ENCODE assay signal across 8 cellular contexts in the genomic region with DNA sequence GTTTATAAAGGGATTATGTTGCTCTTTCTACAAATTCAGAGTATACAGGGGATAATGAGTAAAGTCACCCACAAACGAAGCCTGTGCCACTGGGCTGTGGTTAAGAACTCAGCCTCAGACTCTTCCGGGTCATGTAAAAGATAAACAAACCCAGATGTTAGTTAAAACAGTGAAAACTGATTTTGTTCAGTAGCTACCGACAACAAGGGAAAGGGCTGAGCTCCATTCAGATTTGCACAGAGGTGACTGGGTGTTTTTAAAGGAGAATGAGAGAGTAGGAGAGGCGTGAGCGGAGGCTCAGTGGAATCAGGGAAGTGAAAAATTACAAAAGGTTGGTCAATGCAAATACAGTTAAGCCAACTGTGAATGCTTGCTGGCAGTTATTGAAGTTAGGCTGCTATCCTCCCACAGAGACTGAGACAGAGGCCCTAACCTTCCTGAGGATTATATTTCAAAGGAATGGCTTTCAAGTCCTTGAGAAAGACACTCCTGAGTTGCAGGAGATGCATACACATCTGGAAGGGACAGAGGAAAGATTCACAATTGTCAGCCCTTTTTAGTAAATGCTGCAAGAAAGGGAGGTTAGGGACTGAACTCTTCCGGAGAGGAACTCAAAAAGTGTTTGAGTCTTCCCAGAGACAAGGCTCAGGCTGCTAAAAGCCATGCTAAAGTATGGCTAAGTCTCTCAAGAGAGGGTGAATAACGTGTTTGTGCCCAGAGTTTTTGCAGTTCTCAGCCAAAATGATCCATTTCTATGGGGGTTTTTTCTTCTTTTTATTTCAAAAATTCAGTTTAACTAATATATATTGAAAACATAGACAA. TPM values are rescaled to one million over a fixed set of nuclear protein-coding genes. Genes with fewer than 3 reads are reported as not detected.
DNase-seq lines count a peak whose midpoint lies in the region; ATAC-seq and TF ChIP-seq lines count a peak whose summit lies in the region.

No MANE protein-coding gene starts in this region.

- no peak overlapping the region for H3K4me3 Mint-ChIP-seq in activated CD8-positive, alpha-beta T cell treated with anti-CD3 and anti-CD28 coated beads, Interleukin-2, amount 10 ng/mL, durations not matched to agents 7 days and 5 days
- peak overlapping the region in 9 of 10 donors; percentile 23 to 71 (median 51) for H3K4me3 Mint-ChIP-seq in naive thymus-derived CD8-positive, alpha-beta T cell

- DNase-seq in activated CD8-positive, alpha-beta T cell treated with anti-CD3 and anti-CD28 coated beads, Interleukin-2, amount 10 ng/mL, durations not matched to agents 7 days and 5 days = no peak
- peak in 2 of 10 donors; percentile 16 to 20 for DNase-seq in naive thymus-derived CD8-positive, alpha-beta T cell
- DNase-seq in ureter (ENCODE audit: low spot score) (no peak), tibial nerve (ENCODE audit: low spot score in 2 of 2) (no peak), substantia nigra (lab: John Stamatoyannopoulos, UW) (no peak)

- H3K9me3 ChIP-seq in HUES64 (ENCODE audit: insufficient read depth, low read depth, low read length) = no peaks in the 10 kb centered on the region
- H3K9me3 ChIP-seq in tibial nerve = no peaks in the 10 kb centered on the region

- H3K9me3 Mint-ChIP-seq in activated CD8-positive, alpha-beta T cell treated with anti-CD3 and anti-CD28 coated beads, Interleukin-2, amount 10 ng/mL, durations not matched to agents 7 days and 5 days (ENCODE audit: insufficient read depth) = no peaks in the 10 kb centered on the region
- H3K9me3 Mint-ChIP-seq in naive thymus-derived CD8-positive, alpha-beta T cell = peaks cover 0 to 3% (median 0%) of the 10 kb centered on the region in 9 donors

- CTCF ChIA-PET in activated CD8-positive, alpha-beta T cell treated with anti-CD3 and anti-CD28 coated beads, Interleukin-2, amount 10 ng/mL, durations not matched to agents 7 days and 5 days (lab: Charles Lee) = interaction anchor here (0.6 kb wide), 1 partner anchor 15 kb away, joined by 3 read pairs; no protein-coding TSS in a partner anchor

- H3K27ac Mint-ChIP-seq in activated CD8-positive, alpha-beta T cell treated with anti-CD3 and anti-CD28 coated beads, Interleukin-2, amount 10 ng/mL, durations not matched to agents 7 days and 5 days = peak overlapping the region; percentile 35
- H3K27ac Mint-ChIP-seq in naive thymus-derived CD8-positive, alpha-beta T cell = peak overlapping the region; percentile 9 to 86 (median 72)

- peaks cover 10% of the 10 kb centered on the region for H3K4me1 Mint-ChIP-seq in activated CD8-positive, alpha-beta T cell treated with anti-CD3 and anti-CD28 coated beads, Interleukin-2, amount 10 ng/mL, durations not matched to agents 7 days and 5 days (ENCODE audit: low read depth)
- peaks cover 4 to 20% (median 12%) of the 10 kb centered on the region in 4 donors for H3K4me1 Mint-ChIP-seq in naive thymus-derived CD8-positive, alpha-beta T cell

- TF ChIP-seq EP300 in tibial nerve (IDR thresholded peaks at IDR 0.05) = no peak

- POLR2A ChIA-PET in activated CD8-positive, alpha-beta T cell treated with anti-CD3 and anti-CD28 coated beads, Interleukin-2, amount 10 ng/mL, durations not matched to agents 7 days and 5 days (lab: Charles Lee) = no interaction called here
- POLR2A ChIA-PET in naive thymus-derived CD8-positive, alpha-beta T cell (lab: Charles Lee) = interaction anchor here (0.6 kb wide), 1 partner anchor 118 kb away, joined by 5 read pairs; no protein-coding TSS in a partner anchor

- TF ChIP-seq POLR2A in tibial nerve (IDR thresholded peaks at IDR 0.05) = no peak

- WGBS in HUES64 = 39% methylated on average over 7 of the region's 7 CpGs
- 38 to 40% methylated on average over 7 of the region's 7 CpGs for WGBS in tibial nerve, 2 donors

- H3K27me3 Mint-ChIP-seq in activated CD8-positive, alpha-beta T cell treated with anti-CD3 and anti-CD28 coated beads, Interleukin-2, amount 10 ng/mL, durations not matched to agents 7 days and 5 days (ENCODE audit: low read depth) = no peaks in the 10 kb centered on the region
- H3K27me3 Mint-ChIP-seq in naive thymus-derived CD8-positive, alpha-beta T cell = no peaks in the 10 kb centered on the region

- ATAC-seq in GM18499 (IDR thresholded peaks at IDR 0.05; ENCODE audit: insufficient read depth, unreplicated experiment) (peak; percentile 99), GM21723 (IDR thresholded peaks at IDR 0.05; ENCODE audit: unreplicated experiment) (peak; percentile 95)
- peak; percentile 57 for ATAC-seq in activated CD8-positive, alpha-beta T cell treated with anti-CD3 and anti-CD28 coated beads, Interleukin-2, amount 10 ng/mL, durations not matched to agents 7 days and 5 days
- ATAC-seq in naive thymus-derived CD8-positive, alpha-beta T cell = peak; percentile 55 to 70

- H3K4me3 ChIP-seq in HUES64 (ENCODE audit: low read length) = no peak overlapping the region
- H3K4me3 ChIP-seq in tibial nerve = no peak overlapping the region

- H3K27me3 ChIP-seq in HUES64 (ENCODE audit: insufficient read depth, low read length) (no peaks in the 10 kb centered on the region), tibial nerve (no peaks in the 10 kb centered on the region)

- no peaks in the 10 kb centered on the region for H3K36me3 ChIP-seq in HUES64 (ENCODE audit: insufficient read depth, low read length)
- H3K36me3 ChIP-seq in tibial nerve = no peaks in the 10 kb centered on the region

- H3K27ac ChIP-seq in HUES64 (ENCODE audit: low read depth, low read length) (peak overlapping the region; percentile 54; the same call in 1 of the 2 replicates), tibial nerve (peak overlapping the region in 1 of 4 donors; percentile 47), substantia nigra (ENCODE audit: low read depth, low read length, poor library complexity, severe bottlenecking) (no peak overlapping the region)

- no peak for TF ChIP-seq CTCF in tibial nerve (IDR thresholded peaks at IDR 0.05)

- H3K36me3 Mint-ChIP-seq in activated CD8-positive, alpha-beta T cell treated with anti-CD3 and anti-CD28 coated beads, Interleukin-2, amount 10 ng/mL, durations not matched to agents 7 days and 5 days (ENCODE audit: low read depth) = no peaks in the 10 kb centered on the region
- H3K36me3 Mint-ChIP-seq in naive thymus-derived CD8-positive, alpha-beta T cell = peaks cover 0 to 3% (median 0%) of the 10 kb centered on the region in 3 donors

- H3K4me1 ChIP-seq in HUES64 (ENCODE audit: insufficient read depth, low read length) = peaks cover 17% of the 10 kb centered on the region
- peaks cover 0 to 7% (median 1%) of the 10 kb centered on the region in 4 donors for H3K4me1 ChIP-seq in tibial nerve

- no peak overlapping the region for H3K9ac ChIP-seq in HUES64 (ENCODE audit: low read depth, low read length)

RNA-seq across cellular contexts. Expression of a gene that starts 29.8 kb away (rescaled TPM):
- 1.8 TPM for polyA plus RNA-seq in HUES64 (2013, experiment 1 of 2)
- polyA plus RNA-seq in HUES64 (2013, experiment 2 of 2) = 2.4 TPM
- under 1 TPM in 1 of 2 experiments, not detected in 1; 0.29 TPM for total RNA-seq in activated CD8-positive, alpha-beta T cell treated with anti-CD3 and anti-CD28 coated beads, Interleukin-2, amount 10 ng/mL, durations not matched to agents 7 days and 5 days
- total RNA-seq in naive thymus-derived CD8-positive, alpha-beta T cell = 1 to 10 TPM in 1 of 2 experiments, under 1 TPM in 1; 0.75 to 1.2 TPM
- polyA plus RNA-seq in naive thymus-derived CD8-positive, alpha-beta T cell = 1 to 10 TPM in 2 of 3 donors, under 1 TPM in 1; 0.57 to 1.3 (median 1.2) TPM
- total RNA-seq in ureter (4.7 TPM), tibial nerve (1 to 10 TPM in 2 of 4 donors, not detected in 2; 1.0 to 1.5 TPM)
